19 cellular contexts compared by ENCODE assay signal in the genomic region with DNA sequence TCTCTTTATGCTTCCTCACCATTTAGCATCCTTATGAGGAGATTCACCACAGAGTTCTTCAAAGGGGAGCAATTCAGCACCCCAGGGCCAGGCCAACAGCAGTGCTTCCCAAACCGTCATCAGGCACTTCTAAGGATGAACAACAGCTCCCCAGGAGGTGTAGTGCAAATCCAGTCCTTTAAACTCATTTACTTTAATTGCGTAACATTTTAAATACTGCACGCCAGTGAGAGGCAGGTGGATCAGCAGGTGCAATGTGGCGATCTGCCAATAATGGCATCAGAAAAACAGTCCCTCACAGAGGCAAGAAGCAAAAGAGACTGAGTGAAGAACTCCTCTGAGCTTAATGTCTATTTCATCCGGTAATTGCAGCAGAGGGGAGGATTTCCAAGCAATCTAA.
DNase-seq lines count a peak whose midpoint lies in the region; ATAC-seq lines count a peak whose summit lies in the region.
"Had no signal": no experiment of that assay in that cellular context is flagged by ENCODE, and none has a peak within 500 bp of the region (broad histone marks: within the 10 kb centered on the region; RNA-seq: fewer than 3 reads in every experiment).

No MANE protein-coding gene starts in this region.

- no peaks in the 10 kb centered on the region for H3K36me3 ChIP-seq in SJCRH30
- H3K36me3 ChIP-seq: breast epithelium, gastroesophageal sphincter, lower lobe of right lung, MG63, WERI-Rb-1 had no signal

- H3K27ac ChIP-seq in SJCRH30 = no peak overlapping the region
- H3K27ac ChIP-seq: breast epithelium, gastroesophageal sphincter, lower lobe of right lung, parathyroid adenoma, WERI-Rb-1 had no signal

- H3K4me1 ChIP-seq in SJCRH30 = no peaks in the 10 kb centered on the region
- H3K4me1 ChIP-seq: breast epithelium, gastroesophageal sphincter, lower lobe of right lung, parathyroid adenoma had no signal

- ATAC-seq in HG03196 (IDR thresholded peaks at IDR 0.05; ENCODE audit: unreplicated experiment) (no peak), HG02970 (IDR thresholded peaks at IDR 0.05; ENCODE audit: low FRiP score, unreplicated experiment) (no peak)
- ATAC-seq: activated naive CD8-positive, alpha-beta T cell treated with anti-CD3 and anti-CD28 coated beads, Interleukin-2, amount 50 U/mL, for 24 hours; activated T-helper 17 cell treated with anti-CD3 and anti-CD28 coated beads, Interleukin-2, amount 50 U/mL, for 72 hours; gastroesophageal sphincter had no signal

- no peaks in the 10 kb centered on the region for H3K9me3 ChIP-seq in SJCRH30 (replicated peaks)
- H3K9me3 ChIP-seq: lower lobe of right lung, MG63 had no signal

- no peak overlapping the region for H3K4me3 ChIP-seq in SJCRH30
- H3K4me3 ChIP-seq: breast epithelium, gastroesophageal sphincter, lower lobe of right lung, MG63 had no signal

- H3K27me3 ChIP-seq in SJCRH30 = no peaks in the 10 kb centered on the region; the same call in 1 of the 2 replicates
- H3K27me3 ChIP-seq: breast epithelium, gastroesophageal sphincter, MG63 had no signal

- DNase-seq in DMS153 treated with DMSO at 0.1 percent for 48 hours (lab: John Stamatoyannopoulos, UW; ENCODE audit: unreplicated experiment) (peak; percentile 76), NCI-H1417 (lab: John Stamatoyannopoulos, UW) (peak; percentile 92 to 99 (median 98)), NCI-H2171 (lab: John Stamatoyannopoulos, UW) (peak; percentile 9), RPMI8226 (peak; percentile 29), midbrain (lab: John Stamatoyannopoulos, UW) (no peak), SJCRH30 (no peak)
- DNase-seq: ACHN; activated CD8-positive, alpha-beta memory T cell treated with anti-CD3 and anti-CD28 coated beads for 24 hours; activated naive CD8-positive, alpha-beta T cell treated with anti-CD3 and anti-CD28 coated beads, Interleukin-2, amount 50 U/mL, for 24 hours; lower lobe of right lung; MG63; stimulated activated CD4-positive, alpha-beta T cell treated with anti-CD3 and anti-CD28 coated beads, Interleukin-4, amount 100 ng/mL, for 1 hour; WERI-Rb-1 had no signal

Comparison
In these comparisons a context has a peak if more than half of its experiments do, and no peak if none do; other contexts are left out.
1. DNase-seq: peak in DMS153 treated with DMSO at 0.1 percent for 48 hours (single experiment), NCI-H1417 (3 of 3), NCI-H2171 (single experiment) and RPMI8226 (single experiment); none in midbrain (single experiment) and SJCRH30 (0 of 2).